ENCODE assay signal across 17 cellular contexts in genomic region chr3:102192575-102192974, GRCh38.
"Had no signal": no experiment of that assay in that cellular context is flagged by ENCODE, and none has a peak within 500 bp of the region (broad histone marks: within the 10 kb centered on the region; RNA-seq: fewer than 3 reads in every experiment).

No MANE protein-coding gene starts in this region.

- H3K27ac ChIP-seq: colonic mucosa, esophagus squamous epithelium, thoracic aorta, vagina had no signal

- DNase-seq: activated CD4-positive, alpha-beta T cell treated with anti-CD3 and anti-CD28 coated beads for 4 hours; activated CD8-positive, alpha-beta T cell treated with anti-CD3 and anti-CD28 coated beads for 36 hours; activated gamma-delta T cell; activated T-cell treated with anti-CD3 and anti-CD28 coated beads, Interleukin-2, amount 50 U/mL, for 48 hours; central memory CD4-positive, alpha-beta T cell; colonic mucosa; esophagus squamous epithelium; glutamatergic neuron; mucosa of descending colon; naive thymus-derived CD4-positive, alpha-beta T cell; retina; T-helper 17 cell had no signal

- H3K27ac Mint-ChIP-seq: activated CD8-positive, alpha-beta T cell treated with anti-CD3 and anti-CD28 coated beads for 36 hours; activated naive CD4-positive, alpha-beta T cell treated with anti-CD3 and anti-CD28 coated beads, Interleukin-2, amount 50 U/mL, for 72 hours; stimulated activated effector memory CD8-positive, alpha-beta T cell treated with anti-CD3 and anti-CD28 coated beads, Interleukin-12 subunit alpha, Interleukin-12 subunit beta, amount 100 ng/mL, for 72 hours; T-helper 17 cell had no signal

- H3K9me3 ChIP-seq: colonic mucosa, esophagus squamous epithelium, mucosa of descending colon, thoracic aorta, vagina had no signal

- H3K4me1 ChIP-seq: colonic mucosa had no signal

- H3K36me3 Mint-ChIP-seq: activated naive CD4-positive, alpha-beta T cell treated with anti-CD3 and anti-CD28 coated beads, Interleukin-2, amount 50 U/mL, for 72 hours; naive thymus-derived CD4-positive, alpha-beta T cell; stimulated activated effector memory CD8-positive, alpha-beta T cell treated with anti-CD3 and anti-CD28 coated beads, Interleukin-12 subunit alpha, Interleukin-12 subunit beta, amount 100 ng/mL, for 72 hours had no signal

- H3K4me3 Mint-ChIP-seq: activated CD8-positive, alpha-beta T cell treated with anti-CD3 and anti-CD28 coated beads for 36 hours; naive thymus-derived CD4-positive, alpha-beta T cell; stimulated activated effector memory CD8-positive, alpha-beta T cell treated with anti-CD3 and anti-CD28 coated beads, Interleukin-12 subunit alpha, Interleukin-12 subunit beta, amount 100 ng/mL, for 72 hours; T-helper 17 cell had no signal

- H3K27me3 Mint-ChIP-seq: activated CD8-positive, alpha-beta T cell treated with anti-CD3 and anti-CD28 coated beads for 36 hours; naive thymus-derived CD4-positive, alpha-beta T cell; T-helper 17 cell had no signal

- ATAC-seq: activated CD8-positive, alpha-beta T cell treated with anti-CD3 and anti-CD28 coated beads for 36 hours; mucosa of descending colon; naive thymus-derived CD4-positive, alpha-beta T cell; stimulated activated effector memory CD8-positive, alpha-beta T cell treated with anti-CD3 and anti-CD28 coated beads, Interleukin-12 subunit alpha, Interleukin-12 subunit beta, amount 100 ng/mL, for 72 hours; T-helper 17 cell had no signal

- H3K9me3 Mint-ChIP-seq: activated CD8-positive, alpha-beta T cell treated with anti-CD3 and anti-CD28 coated beads for 36 hours; activated naive CD4-positive, alpha-beta T cell treated with anti-CD3 and anti-CD28 coated beads, Interleukin-2, amount 50 U/mL, for 72 hours; stimulated activated effector memory CD8-positive, alpha-beta T cell treated with anti-CD3 and anti-CD28 coated beads, Interleukin-12 subunit alpha, Interleukin-12 subunit beta, amount 100 ng/mL, for 72 hours had no signal

- H3K27me3 ChIP-seq: colonic mucosa, esophagus squamous epithelium, vagina had no signal

- H3K4me3 ChIP-seq: colonic mucosa, esophagus squamous epithelium, lung, mucosa of descending colon, thoracic aorta, vagina had no signal

- H3K36me3 ChIP-seq: colonic mucosa, esophagus squamous epithelium, thoracic aorta, vagina had no signal
